ENCODE assay signal across 12 cellular contexts in the genomic region with DNA sequence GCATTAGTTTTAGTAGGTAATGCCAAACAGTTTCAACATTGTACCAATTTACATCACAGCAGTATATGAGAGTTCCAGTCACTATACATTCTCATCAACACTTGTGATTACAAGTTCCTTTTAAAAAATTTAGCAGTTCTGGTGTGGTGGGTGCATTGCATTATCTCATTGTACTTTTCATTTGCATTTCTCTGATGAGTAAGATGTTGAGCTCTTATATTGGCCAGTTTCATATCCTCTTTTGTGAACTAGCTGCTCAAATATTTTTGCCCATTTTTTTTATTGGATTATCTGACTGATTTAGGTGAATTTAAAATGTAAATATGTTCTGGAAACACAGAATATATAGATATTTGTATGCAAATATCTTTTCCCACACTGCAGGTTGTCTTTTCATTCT.
A peak's percentile ranks its signal among the peaks of the same experiment; 100 is the strongest.
DNase-seq lines count a peak whose midpoint lies in the region; ATAC-seq and TF ChIP-seq lines count a peak whose summit lies in the region.
"Had no signal": no experiment of that assay in that cellular context is flagged by ENCODE, and none has a peak within 500 bp of the region (broad histone marks: within the 10 kb centered on the region; RNA-seq: fewer than 3 reads in every experiment).

No MANE protein-coding gene starts in this region.

- peaks cover 46% of the 10 kb centered on the region for H3K4me1 ChIP-seq in Caco-2

- H3K9me3 Mint-ChIP-seq in Caco-2 (ENCODE audit: unreplicated experiment): no peaks in the 10 kb centered on the region

- TF ChIP-seq CTCF in GM06990 (IDR thresholded peaks at IDR 0.05; ENCODE audit: insufficient read depth, low read length, poor library complexity, severe bottlenecking): no peak
- TF ChIP-seq CTCF in Caco-2 (IDR thresholded peaks at IDR 0.05; ENCODE audit: insufficient read depth in 1 of 2, low read depth in 1 of 2, low read length in 1 of 2, severe bottlenecking in 1 of 2, unreplicated experiment in 1 of 2): no peak

- DNase-seq in GM06990 (ENCODE audit: extremely low read depth, insufficient read length): peak; percentile 68
- DNase-seq in OCI-M1 (lab: John Stamatoyannopoulos, UW): no peak
- no peak for DNase-seq in Caco-2
- no peak for DNase-seq in stimulated activated CD4-positive, alpha-beta T cell treated with anti-CD3 and anti-CD28 coated beads, Interleukin-15, amount 100 ng/mL, for 24 hours
- no peak for DNase-seq in NCI-H1105 (lab: John Stamatoyannopoulos, UW)
- DNase-seq: pancreas, WERI-Rb-1 had no signal

- H3K27ac Mint-ChIP-seq in Caco-2 (ENCODE audit: unreplicated experiment): no peak overlapping the region
- H3K27ac Mint-ChIP-seq: activated naive CD8-positive, alpha-beta T cell had no signal

- POLR2A ChIA-PET in Caco-2 (lab: Charles Lee): interaction anchor here (0.6 kb wide), 1 partner anchor 26 kb away, joined by 3 read pairs; no protein-coding TSS in a partner anchor

- peaks cover 42% of the 10 kb centered on the region for H3K4me1 Mint-ChIP-seq in Caco-2 (ENCODE audit: low read depth, unreplicated experiment)

- CTCF ChIA-PET in Caco-2 (lab: Charles Lee): no interaction called here

- BruUV-seq in Caco-2 (replicated peaks; lab: Mats Ljungman, UMichigan): no TSS peak

- H3K27me3 Mint-ChIP-seq in Caco-2 (ENCODE audit: insufficient read depth, unreplicated experiment): no peaks in the 10 kb centered on the region
- H3K27me3 Mint-ChIP-seq: activated naive CD8-positive, alpha-beta T cell had no signal

- peaks cover under 1% of the 10 kb centered on the region for H3K36me3 Mint-ChIP-seq in Caco-2 (ENCODE audit: insufficient read depth, unreplicated experiment)
- H3K36me3 Mint-ChIP-seq: activated naive CD8-positive, alpha-beta T cell had no signal

- no peaks in the 10 kb centered on the region for H3K36me3 ChIP-seq in GM06990 (ENCODE audit: control insufficient read depth, insufficient read depth, low read length)
- no peaks in the 10 kb centered on the region for H3K36me3 ChIP-seq in Caco-2 (ENCODE audit: control insufficient read depth, insufficient read depth, low read length)
- H3K36me3 ChIP-seq: pancreas, WERI-Rb-1 had no signal

- H3K9me3 ChIP-seq in Caco-2: no peaks in the 10 kb centered on the region
- H3K9me3 ChIP-seq: pancreas had no signal

- H3K4me3 ChIP-seq in GM06990 (replicated peaks; ENCODE audit: low read depth, low read length) (no peak overlapping the region), Caco-2 (ENCODE audit: low read depth, low read length) (no peak overlapping the region)
- H3K4me3 ChIP-seq: K562, pancreas had no signal

- intact Hi-C loops in Caco-2 (cut with micrococcal nuclease; ENCODE audit: unreplicated experiment): loop anchor here (10.0 kb wide), 1 partner anchor 260 kb away; no protein-coding TSS in a partner anchor

- ATAC-seq in GM19324 (IDR thresholded peaks at IDR 0.05; ENCODE audit: low FRiP score, unreplicated experiment) (peak; percentile 91), HG02840 (IDR thresholded peaks at IDR 0.05; ENCODE audit: low FRiP score, unreplicated experiment) (peak; percentile 88), HG03571 (IDR thresholded peaks at IDR 0.05; ENCODE audit: unreplicated experiment) (peak; percentile 94)
- ATAC-seq: K562, pancreas had no signal

- no peak overlapping the region for H3K4me3 Mint-ChIP-seq in Caco-2 (ENCODE audit: unreplicated experiment)
- H3K4me3 Mint-ChIP-seq: activated naive CD8-positive, alpha-beta T cell had no signal

- H3K27me3 ChIP-seq in GM06990 (replicated peaks; ENCODE audit: control insufficient read depth, insufficient read depth, low read length): no peaks in the 10 kb centered on the region
- no peaks in the 10 kb centered on the region for H3K27me3 ChIP-seq in Caco-2 (replicated peaks; ENCODE audit: control insufficient read depth, insufficient read depth, low read length)
- H3K27me3 ChIP-seq: pancreas had no signal
